In the genomic region with DNA sequence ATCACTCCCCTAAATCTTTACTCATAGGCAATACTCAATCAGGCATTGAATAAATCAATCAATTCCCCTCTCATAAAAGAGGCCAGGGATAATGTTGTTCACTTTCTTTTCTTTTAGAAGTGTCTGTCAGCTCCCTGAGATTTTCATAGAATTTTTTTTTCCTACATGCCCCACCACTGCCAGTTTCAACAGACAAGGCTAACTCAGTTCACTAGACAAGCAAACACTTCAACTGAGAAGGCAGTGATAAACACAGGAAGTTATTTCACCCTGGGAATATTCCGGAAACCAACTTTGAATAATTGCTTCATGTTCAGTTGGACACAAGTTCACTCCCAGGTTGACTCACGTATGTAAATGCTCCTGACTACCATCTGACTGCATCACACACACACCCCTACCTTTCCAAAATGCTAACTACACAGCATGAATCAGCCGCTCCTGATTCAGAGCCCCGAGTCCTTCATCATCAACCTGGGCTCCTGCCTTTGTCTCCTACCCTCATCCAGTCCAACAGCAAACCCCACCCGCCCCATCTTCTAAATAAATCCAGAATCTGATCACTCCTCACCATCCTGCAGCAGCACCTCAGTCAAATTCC, we compare ENCODE assay signal across 9 cellular contexts.
DNase-seq lines count a peak whose midpoint lies in the region; FAIRE-seq and TF ChIP-seq lines count a peak whose summit lies in the region.
"Had no signal": no experiment of that assay in that cellular context is flagged by ENCODE, and none has a peak within 500 bp of the region (broad histone marks: within the 10 kb centered on the region; RNA-seq: fewer than 3 reads in every experiment).

No MANE protein-coding gene starts in this region.

- H3K79me2 ChIP-seq in GM23248 (ENCODE audit: insufficient read depth): no peaks in the 10 kb centered on the region

- peaks cover 42% of the 10 kb centered on the region for H3K4me1 Mint-ChIP-seq in activated naive CD8-positive, alpha-beta T cell treated with anti-CD3 and anti-CD28 coated beads for 36 hours

- FAIRE-seq in urothelium cell line (lab: Jason Lieb, UNC): peak; percentile 59
- FAIRE-seq: A204.1 had no signal

- H4K20me1 ChIP-seq in GM23248 (ENCODE audit: insufficient read depth): no peaks in the 10 kb centered on the region

- in situ Hi-C loops in GM23248 (cut with MboI): no loop called here

- H3K36me3 Mint-ChIP-seq in activated naive CD8-positive, alpha-beta T cell treated with anti-CD3 and anti-CD28 coated beads for 36 hours: no peaks in the 10 kb centered on the region

- no peak for TF ChIP-seq EP300 in Ishikawa (IDR thresholded peaks at IDR 0.05; ENCODE audit: borderline replicate concordance)

- H3K9me2 ChIP-seq in GM23248 (ENCODE audit: insufficient read depth): no peaks in the 10 kb centered on the region

- H3K9me3 ChIP-seq in GM23248 (ENCODE audit: low read depth): no peaks in the 10 kb centered on the region

- no peak overlapping the region for H3K4me3 Mint-ChIP-seq in activated naive CD8-positive, alpha-beta T cell treated with anti-CD3 and anti-CD28 coated beads for 36 hours

- peak overlapping the region; percentile 64 for H3K4me2 ChIP-seq in GM23248 (ENCODE audit: unreplicated experiment)

- H3K27me3 Mint-ChIP-seq in activated naive CD8-positive, alpha-beta T cell treated with anti-CD3 and anti-CD28 coated beads for 36 hours: no peaks in the 10 kb centered on the region

- no peaks in the 10 kb centered on the region for H3K9me3 Mint-ChIP-seq in activated naive CD8-positive, alpha-beta T cell treated with anti-CD3 and anti-CD28 coated beads for 36 hours

- TF ChIP-seq RAD21 in Ishikawa (IDR thresholded peaks at IDR 0.05; ENCODE audit: low read depth): no peak

- WGBS in GM23248 (ENCODE audit: low coverage in 1 of 2, low lambda C conversion rate in 2 of 2, missing lambda C conversion rate in 2 of 2), 2 experiments: 2 to 5% methylated on average over 5 of the region's 5 CpGs

- H3K9ac ChIP-seq in GM23248: peak overlapping the region; percentile 66

- H3K27ac ChIP-seq in GM23248: peak overlapping the region; percentile 86

- no peak for TF ChIP-seq CTCF in kidney epithelial cell (IDR thresholded peaks at IDR 0.05; ENCODE audit: insufficient read depth, low read length, poor library complexity, severe bottlenecking)

- peak; percentile 76 for DNase-seq in NCI-H510A treated with DMSO at 0.1 percent for 48 hours (lab: John Stamatoyannopoulos, UW)
- DNase-seq in NCI-H510A (lab: John Stamatoyannopoulos, UW): no peak
- DNase-seq in GM23248: peak; percentile 99
- no peak for DNase-seq in activated naive CD8-positive, alpha-beta T cell treated with anti-CD3 and anti-CD28 coated beads for 36 hours
- DNase-seq in kidney epithelial cell (ENCODE audit: low read depth): peak; percentile 99
- DNase-seq in urothelium cell line (ENCODE audit: low spot score): peak; percentile 90
- DNase-seq in inferior parietal cortex (ENCODE audit: extremely low spot score): no peak

- H2AFZ ChIP-seq in GM23248: 0 out of 2 replicates have a peak overlapping the region, but pooled peaks have one; percentile 27

- H3F3A ChIP-seq in GM23248 (ENCODE audit: insufficient read depth): peaks cover 39% of the 10 kb centered on the region

- peak overlapping the region; percentile 46 for H3K27ac Mint-ChIP-seq in activated naive CD8-positive, alpha-beta T cell treated with anti-CD3 and anti-CD28 coated beads for 36 hours

- H3K4me1 ChIP-seq in GM23248 (ENCODE audit: insufficient read depth): peaks cover 36% of the 10 kb centered on the region

- no peaks in the 10 kb centered on the region for H3K27me3 ChIP-seq in GM23248 (replicated peaks; ENCODE audit: insufficient read depth)
- H3K27me3 ChIP-seq in kidney epithelial cell (ENCODE audit: control insufficient read depth, insufficient read depth, low read length): no peaks in the 10 kb centered on the region

- H3K36me3 ChIP-seq in GM23248 (ENCODE audit: low read depth) (no peaks in the 10 kb centered on the region), kidney epithelial cell (ENCODE audit: control insufficient read depth, insufficient read depth, low read length) (no peaks in the 10 kb centered on the region)

- H3K4me3 ChIP-seq in GM23248: no peak overlapping the region; the same call in 1 of the 2 replicates
- no peak overlapping the region for H3K4me3 ChIP-seq in kidney epithelial cell (ENCODE audit: low read depth, low read length)

TF ChIP-seq in Ishikawa, 13 proteins besides CTCF, POLR2A, EP300 and RAD21:
- TF ChIP-seq CEBPB (IDR thresholded peaks at IDR 0.05): 0 out of 2 replicates have a peak, but pooled peaks have one; percentile 3
- TF ChIP-seq, protein P1, sequence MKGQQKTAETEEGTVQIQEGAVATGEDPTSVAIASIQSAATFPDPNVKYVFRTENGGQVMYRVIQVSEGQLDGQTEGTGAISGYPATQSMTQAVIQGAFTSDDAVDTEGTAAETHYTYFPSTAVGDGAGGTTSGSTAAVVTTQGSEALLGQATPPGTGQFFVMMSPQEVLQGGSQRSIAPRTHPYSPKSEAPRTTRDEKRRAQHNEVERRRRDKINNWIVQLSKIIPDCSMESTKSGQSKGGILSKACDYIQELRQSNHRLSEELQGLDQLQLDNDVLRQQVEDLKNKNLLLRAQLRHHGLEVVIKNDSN (IDR thresholded peaks at IDR 0.05): no peak
- no peak for TF ChIP-seq TCF12 (IDR thresholded peaks at IDR 0.05; ENCODE audit: low read depth)
- TF ChIP-seq, protein P2, sequence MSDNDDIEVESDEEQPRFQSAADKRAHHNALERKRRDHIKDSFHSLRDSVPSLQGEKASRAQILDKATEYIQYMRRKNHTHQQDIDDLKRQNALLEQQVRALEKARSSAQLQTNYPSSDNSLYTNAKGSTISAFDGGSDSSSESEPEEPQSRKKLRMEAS (IDR thresholded peaks at IDR 0.05): no peak

Comparison
In these comparisons a context has a peak if more than half of its experiments do, and no peak if none do; other contexts are left out.
1. DNase-seq: peak in NCI-H510A treated with DMSO at 0.1 percent for 48 hours (single experiment), GM23248 (single experiment), kidney epithelial cell (single experiment) and urothelium cell line (single experiment); none in NCI-H510A (single experiment), activated naive CD8-positive, alpha-beta T cell treated with anti-CD3 and anti-CD28 coated beads for 36 hours (single experiment) and inferior parietal cortex (single experiment).